In genomic region chr11:73469401-73469800, GRCh38 we compare ENCODE assay signal across 17 cellular contexts.
DNase-seq lines count a peak whose midpoint lies in the region; ATAC-seq and TF ChIP-seq lines count a peak whose summit lies in the region.
"Had no signal": no experiment of that assay in that cellular context is flagged by ENCODE, and none has a peak within 500 bp of the region (broad histone marks: within the 10 kb centered on the region; RNA-seq: fewer than 3 reads in every experiment).

No MANE protein-coding gene starts in this region.

- TF ChIP-seq POLR2A in gastrocnemius medialis (IDR thresholded peaks at IDR 0.05): no peak
- no peak for TF ChIP-seq POLR2A in thyroid gland (IDR thresholded peaks at IDR 0.05)

- TF ChIP-seq CTCF in VCaP (conservative IDR thresholded peaks at IDR 0.05) (no peak), gastrocnemius medialis (IDR thresholded peaks at IDR 0.05 in 4 of 5, conservative IDR thresholded peaks at IDR 0.05 in 1 of 5) (no peak), thyroid gland (IDR thresholded peaks at IDR 0.05) (no peak)

- DNase-seq in COR-L47 (lab: John Stamatoyannopoulos, UW) (peak; percentile 73), glomerular endothelial cell (ENCODE audit: extremely low read depth, low read depth, low spot score) (peak; percentile 7), gastrocnemius medialis (peak; percentile 47 to 75), HT-29 (ENCODE audit: low spot score) (no peak), Kasumi-1 (lab: John Stamatoyannopoulos, UW) (no peak), thyroid gland (no peak), DMS 273 (lab: John Stamatoyannopoulos, UW; ENCODE audit: unreplicated experiment) (no peak)
- DNase-seq: activated CD4-positive, CD25-positive, alpha-beta regulatory T cell; activated effector memory CD4-positive, alpha-beta T cell treated with Interleukin-2 at 50 U/mL for 16 hours; Caco-2; glutamatergic neuron; HCEC 1CT; NCI-H2227 treated with DMSO at 0.1 percent for 48 hours; stimulated activated CD4-positive, alpha-beta T cell treated with anti-CD3 and anti-CD28 coated beads, Interleukin-15, amount 100 ng/mL, for 24 hours; stimulated activated naive CD8-positive, alpha-beta T cell treated with anti-CD3 and anti-CD28 coated beads, Interleukin-15, Interleukin-2, amounts not matched to agents 100 U/mL and 50 U/mL, for 24 hours; T-helper 1 cell had no signal

- H3K36me3 ChIP-seq in gastrocnemius medialis (no peaks in the 10 kb centered on the region), thyroid gland (no peaks in the 10 kb centered on the region)

- peak; percentile 72 to 89 for ATAC-seq in gastrocnemius medialis
- ATAC-seq: stimulated activated naive CD8-positive, alpha-beta T cell treated with anti-CD3 and anti-CD28 coated beads, Interleukin-15, Interleukin-2, amounts not matched to agents 100 U/mL and 50 U/mL, for 24 hours had no signal

- H3K27me3 ChIP-seq in gastrocnemius medialis (no peaks in the 10 kb centered on the region), thyroid gland (no peaks in the 10 kb centered on the region)

- in situ Hi-C loops in gastrocnemius medialis (cut with MboI; ENCODE audit: low sequenced_read_pairs in 4 of 4): no loop called here

- H3K4me1 ChIP-seq in gastrocnemius medialis (peaks cover 63 to 65% of the 10 kb centered on the region in 2 donors), thyroid gland (peaks cover 46 to 53% of the 10 kb centered on the region in 2 donors)
- H3K4me1 ChIP-seq: Caco-2 had no signal

- H3K4me3 ChIP-seq in gastrocnemius medialis: peak overlapping the region; percentile 18 to 36 (median 34)
- no peak overlapping the region for H3K4me3 ChIP-seq in thyroid gland (replicated peaks in 1 of 3)

- WGBS in thyroid gland, 2 donors: 68 to 69% methylated on average over 3 of the region's 3 CpGs

- H3K27ac ChIP-seq in VCaP: peak overlapping the region; percentile 65
- H3K27ac ChIP-seq in gastrocnemius medialis: peak overlapping the region; percentile 83 to 94 (median 92)
- peak overlapping the region in 1 of 3 donors; percentile 11 for H3K27ac ChIP-seq in thyroid gland

- intact Hi-C loops in gastrocnemius medialis (cut with DNase I; ENCODE audit: low total_unique reads): loop anchor here (5.0 kb wide), 1 partner anchor 92 kb away; the partner anchor contains the start of gene RELT
- intact Hi-C loops in thyroid gland (cut with DNase I): no loop called here

- no peaks in the 10 kb centered on the region for H3K9me3 ChIP-seq in gastrocnemius medialis
- no peaks in the 10 kb centered on the region for H3K9me3 ChIP-seq in thyroid gland
- H3K9me3 ChIP-seq: Caco-2 had no signal

Comparison
In these comparisons a context has a peak if more than half of its experiments do, and no peak if none do; other contexts are left out.
1. DNase-seq: peak in COR-L47 (single experiment), glomerular endothelial cell (single experiment) and gastrocnemius medialis (2 of 2); none in HT-29 (single experiment), Kasumi-1 (0 of 2), thyroid gland (0 of 2) and DMS 273 (single experiment).
2. H3K4me3 ChIP-seq: peak in gastrocnemius medialis (4 of 4); none in thyroid gland (0 of 3).